ENCODE assay signal across 8 cellular contexts in the genomic region with DNA sequence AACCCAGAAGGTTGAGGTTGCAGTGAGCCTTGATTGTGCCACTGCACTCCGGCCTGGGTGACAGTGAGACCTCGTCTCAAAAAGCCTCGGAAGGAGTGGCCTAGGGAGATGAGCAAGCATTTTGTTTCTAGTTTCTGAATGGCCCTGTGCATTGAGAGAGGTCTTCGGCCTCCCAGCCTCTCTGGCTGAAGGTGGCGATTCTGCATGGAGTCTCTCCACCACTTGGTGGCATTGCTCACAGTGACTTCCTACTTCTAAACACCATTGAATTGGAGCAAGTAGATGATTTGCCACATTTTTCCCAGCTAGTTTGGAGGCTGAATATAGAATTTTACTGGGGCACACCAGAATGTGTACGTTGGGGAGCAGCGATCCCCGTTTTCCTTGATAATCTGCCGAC. TPM values are rescaled to one million over a fixed set of nuclear protein-coding genes. Genes with fewer than 3 reads are reported as not detected.
"Had no signal": no experiment of that assay in that cellular context is flagged by ENCODE, and none has a peak within 500 bp of the region (broad histone marks: within the 10 kb centered on the region; RNA-seq: fewer than 3 reads in every experiment).

No MANE protein-coding gene starts in this region.

RNA-seq across cellular contexts. Expression of a gene that starts 48.4 kb away (rescaled TPM):
- total RNA-seq: HT-29, IMR-90, M059J, OCI-LY7, PC-3, Right ventricle myocardium superior, RPMI7951, SJSA1 had no signal
- polyA plus RNA-seq: IMR-90 had no signal
